23 cellular contexts compared by ENCODE assay signal in the genomic region with DNA sequence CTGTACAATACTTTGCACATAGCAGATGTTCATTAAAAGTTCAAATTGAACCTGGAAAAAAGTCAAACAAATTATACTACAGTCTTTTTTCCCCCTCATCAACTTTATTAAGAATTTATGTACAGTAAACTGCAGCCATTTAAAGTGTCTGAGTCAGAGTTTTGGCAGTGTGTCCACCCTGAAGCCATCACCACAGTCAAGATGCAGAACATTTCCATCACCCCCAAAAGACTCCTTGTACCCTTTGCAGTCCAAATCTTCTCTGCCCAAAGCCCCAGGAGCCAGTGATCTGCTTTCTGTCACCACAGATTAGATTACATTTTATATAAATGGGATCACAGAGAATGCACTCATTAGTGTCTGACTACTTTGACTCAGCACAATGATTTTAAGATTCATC. TPM values are rescaled to one million over a fixed set of nuclear protein-coding genes. Genes with fewer than 3 reads are reported as not detected.
A peak's percentile ranks its signal among the peaks of the same experiment; 100 is the strongest.
DNase-seq lines count a peak whose midpoint lies in the region; ATAC-seq, FAIRE-seq and TF ChIP-seq lines count a peak whose summit lies in the region.
"Had no signal": no experiment of that assay in that cellular context is flagged by ENCODE, and none has a peak within 500 bp of the region (broad histone marks: within the 10 kb centered on the region; RNA-seq: fewer than 3 reads in every experiment).

No MANE protein-coding gene starts in this region.

- ATAC-seq in stimulated activated naive B cell treated with anti-CD40 and anti-IgM and Interleukin-4, amounts not matched to agents 10 μg/mL and 1 μg/mL and 100 μg/mL, for 72 hours (replicated peaks), result no peak
- ATAC-seq: activated CD4-positive, alpha-beta T cell treated with anti-CD3 and anti-CD28 coated beads for 36 hours; HCT116; sciatic nerve had no signal

- H3K4me2 ChIP-seq in astrocyte (ENCODE audit: low read length), result no peak overlapping the region
- H3K4me2 ChIP-seq in OCI-LY7 (ENCODE audit: low read length), result no peak overlapping the region; the same call in 1 of the 2 replicates

- intact Hi-C loops in left ventricle myocardium inferior (cut with micrococcal nuclease), result no loop called here
- intact Hi-C loops in OCI-LY7 (cut with micrococcal nuclease; ENCODE audit: unreplicated experiment), result no loop called here

- H3K36me3 ChIP-seq in astrocyte (ENCODE audit: insufficient read depth, low read length) (no peaks in the 10 kb centered on the region), left ventricle myocardium inferior (no peaks in the 10 kb centered on the region), OCI-LY7 (ENCODE audit: insufficient read depth, low read length) (peaks cover 3% of the 10 kb centered on the region; the same call in 1 of the 2 replicates)
- H3K36me3 ChIP-seq: transverse colon had no signal

- no peaks in the 10 kb centered on the region for H3K9me2 ChIP-seq in OCI-LY7 (ENCODE audit: insufficient read depth, low read length)

- no peaks in the 10 kb centered on the region for H3K9me3 Mint-ChIP-seq in astrocyte (ENCODE audit: unreplicated experiment)
- H3K9me3 Mint-ChIP-seq in stimulated activated naive B cell treated with anti-CD40 and anti-IgM and Interleukin-4, amounts not matched to agents 10 μg/mL and 1 μg/mL and 100 μg/mL, for 72 hours, result peaks cover 4 to 5% of the 10 kb centered on the region in 2 donors

- H3K4me3 ChIP-seq in astrocyte (ENCODE audit: insufficient read depth, low read depth, low read length) (no peak overlapping the region), left ventricle myocardium inferior (peak overlapping the region; percentile 25), OCI-LY7 (ENCODE audit: low read depth, low read length, poor library complexity, severe bottlenecking) (no peak overlapping the region)
- H3K4me3 ChIP-seq: transverse colon had no signal

- DNase-seq in DMS 273 (lab: John Stamatoyannopoulos, UW; ENCODE audit: unreplicated experiment), result peak; percentile 14
- DNase-seq in DMS 273 treated with DMSO at 0.1 percent for 48 hours (lab: John Stamatoyannopoulos, UW), result no peak
- peak; percentile 16 for DNase-seq in astrocyte (ENCODE audit: low read depth)
- no peak for DNase-seq in left ventricle myocardium inferior
- DNase-seq in stimulated activated naive B cell treated with anti-CD40 and anti-IgM and Interleukin-4, amounts not matched to agents 10 μg/mL and 1 μg/mL and 100 μg/mL, for 72 hours, result no peak
- no peak for DNase-seq in NCI-H2029 (lab: John Stamatoyannopoulos, UW)
- DNase-seq in OCI-LY7 (ENCODE audit: low spot score), result no peak
- DNase-seq in stimulated activated naive CD4-positive, alpha-beta T cell treated with Interleukin-2 at 50 U/mL for 16 hours (lab: John Stamatoyannopoulos, UW), result no peak
- DNase-seq: activated CD4-positive, alpha-beta T cell treated with anti-CD3 and anti-CD28 coated beads for 36 hours; activated naive CD8-positive, alpha-beta T cell treated with anti-CD3 and anti-CD28 coated beads, Interleukin-2, amount 10 ng/mL, durations not matched to agents 7 days and 5 days; AML-193; cortex of kidney; DMS79 treated with DMSO at 0.1 percent for 48 hours; foreskin melanocyte; mammary epithelial cell; NCI-H1417 treated with DMSO at 0.1 percent for 48 hours; stimulated activated CD4-positive, alpha-beta T cell treated with anti-CD3 and anti-CD28 coated beads, Interleukin-1b, Interleukin-23, amount 100 ng/mL, for 48 hours; stimulated activated naive CD4-positive, alpha-beta T cell; transverse colon had no signal

- H3K27me3 ChIP-seq in astrocyte (ENCODE audit: insufficient read depth, low read length) (no peaks in the 10 kb centered on the region), left ventricle myocardium inferior (ENCODE audit: low read depth) (no peaks in the 10 kb centered on the region)
- H3K27me3 ChIP-seq: transverse colon had no signal

- BruUV-seq in OCI-LY7 (replicated peaks; lab: Mats Ljungman, UMichigan), result no TSS peak

- no peak overlapping the region for H3K9ac ChIP-seq in astrocyte (ENCODE audit: low read length)

- H2AFZ ChIP-seq in astrocyte (ENCODE audit: low read depth, low read length), result no peak overlapping the region
- H2AFZ ChIP-seq in OCI-LY7 (ENCODE audit: low read length), result no peak overlapping the region

- H3K27ac Mint-ChIP-seq in astrocyte (ENCODE audit: unreplicated experiment), result no peak overlapping the region
- peak overlapping the region; percentile 70 for H3K27ac Mint-ChIP-seq in stimulated activated naive B cell treated with anti-CD40 and anti-IgM and Interleukin-4, amounts not matched to agents 10 μg/mL and 1 μg/mL and 100 μg/mL, for 72 hours
- H3K27ac Mint-ChIP-seq: activated CD4-positive, alpha-beta T cell treated with anti-CD3 and anti-CD28 coated beads for 36 hours; activated naive CD8-positive, alpha-beta T cell treated with anti-CD3 and anti-CD28 coated beads, Interleukin-2, amount 10 ng/mL, durations not matched to agents 7 days and 5 days; activated T-helper 1 cell treated with anti-CD3 and anti-CD28 coated beads, Interleukin-12 subunit alpha, Interleukin-12 subunit beta, Interleukin-2, Interleukin-4 antibody, amounts not matched to agents 30 ng/mL and 10 ng/mL and 1 ng/mL, durations not matched to agents 14 hours and 24 hours and 36 hours had no signal

- no peak for TF ChIP-seq CTCF in astrocyte (IDR thresholded peaks at IDR 0.05; ENCODE audit: insufficient read depth, low read depth, low read length)
- no peak for TF ChIP-seq CTCF in left ventricle myocardium inferior (IDR thresholded peaks at IDR 0.05; ENCODE audit: borderline replicate concordance)
- no peak for TF ChIP-seq CTCF in OCI-LY7 (conservative IDR thresholded peaks at IDR 0.05; ENCODE audit: low read length)

- CTCF ChIA-PET in OCI-LY7 (lab: Charles Lee; ENCODE audit: unreplicated experiment), result no interaction called here

- no peak for FAIRE-seq in astrocyte (lab: Jason Lieb, UNC)

- no peak overlapping the region for H3K4me3 Mint-ChIP-seq in astrocyte (ENCODE audit: unreplicated experiment)
- no peak overlapping the region for H3K4me3 Mint-ChIP-seq in stimulated activated naive B cell treated with anti-CD40 and anti-IgM and Interleukin-4, amounts not matched to agents 10 μg/mL and 1 μg/mL and 100 μg/mL, for 72 hours
- H3K4me3 Mint-ChIP-seq: activated CD4-positive, alpha-beta T cell treated with anti-CD3 and anti-CD28 coated beads for 36 hours; activated naive CD8-positive, alpha-beta T cell treated with anti-CD3 and anti-CD28 coated beads, Interleukin-2, amount 10 ng/mL, durations not matched to agents 7 days and 5 days; activated T-helper 1 cell treated with anti-CD3 and anti-CD28 coated beads, Interleukin-12 subunit alpha, Interleukin-12 subunit beta, Interleukin-2, Interleukin-4 antibody, amounts not matched to agents 30 ng/mL and 10 ng/mL and 1 ng/mL, durations not matched to agents 14 hours and 24 hours and 36 hours had no signal

- no peak overlapping the region for H3K27ac ChIP-seq in astrocyte (ENCODE audit: low read depth, low read length)
- H3K27ac ChIP-seq in left ventricle myocardium inferior (replicated peaks), result peak overlapping the region; percentile 77
- no peak overlapping the region for H3K27ac ChIP-seq in OCI-LY7 (ENCODE audit: low read depth, low read length, poor library complexity, severe bottlenecking)
- H3K27ac ChIP-seq: 22Rv1 had no signal

- H3K9me3 ChIP-seq in astrocyte (ENCODE audit: insufficient read depth, low read depth, low read length) (no peaks in the 10 kb centered on the region), left ventricle myocardium inferior (replicated peaks) (no peaks in the 10 kb centered on the region), OCI-LY7 (ENCODE audit: low read length) (no peaks in the 10 kb centered on the region)
- H3K9me3 ChIP-seq: transverse colon had no signal

- H3K4me1 ChIP-seq in astrocyte (ENCODE audit: insufficient read depth, low read length) (peaks cover 11% of the 10 kb centered on the region), left ventricle myocardium inferior (peaks cover 93% of the 10 kb centered on the region), OCI-LY7 (ENCODE audit: insufficient read depth, low read length, poor library complexity, severe bottlenecking) (peaks cover 29% of the 10 kb centered on the region)

- H3K4me1 Mint-ChIP-seq in astrocyte (ENCODE audit: low read depth, unreplicated experiment), result peaks cover 4% of the 10 kb centered on the region
- H3K4me1 Mint-ChIP-seq in stimulated activated naive B cell treated with anti-CD40 and anti-IgM and Interleukin-4, amounts not matched to agents 10 μg/mL and 1 μg/mL and 100 μg/mL, for 72 hours, result peaks cover 36 to 65% of the 10 kb centered on the region in 2 donors

- H3K79me2 ChIP-seq in astrocyte (ENCODE audit: insufficient read depth, low read length), result peaks cover 48% of the 10 kb centered on the region
- peaks cover 60% of the 10 kb centered on the region for H3K79me2 ChIP-seq in OCI-LY7 (ENCODE audit: insufficient read depth, low read depth, low read length)

- H3K27me3 Mint-ChIP-seq in astrocyte (ENCODE audit: low read depth, unreplicated experiment), result no peaks in the 10 kb centered on the region
- no peaks in the 10 kb centered on the region for H3K27me3 Mint-ChIP-seq in stimulated activated naive B cell treated with anti-CD40 and anti-IgM and Interleukin-4, amounts not matched to agents 10 μg/mL and 1 μg/mL and 100 μg/mL, for 72 hours
- H3K27me3 Mint-ChIP-seq: activated CD4-positive, alpha-beta T cell treated with anti-CD3 and anti-CD28 coated beads for 36 hours; activated naive CD8-positive, alpha-beta T cell treated with anti-CD3 and anti-CD28 coated beads, Interleukin-2, amount 10 ng/mL, durations not matched to agents 7 days and 5 days had no signal

- POLR2A ChIA-PET in OCI-LY7 (lab: Charles Lee), result no interaction called here

- no peaks in the 10 kb centered on the region for H3K36me3 Mint-ChIP-seq in astrocyte (ENCODE audit: low read depth, unreplicated experiment)
- peaks cover 4 to 17% of the 10 kb centered on the region in 2 donors for H3K36me3 Mint-ChIP-seq in stimulated activated naive B cell treated with anti-CD40 and anti-IgM and Interleukin-4, amounts not matched to agents 10 μg/mL and 1 μg/mL and 100 μg/mL, for 72 hours

- H4K20me1 ChIP-seq in astrocyte (ENCODE audit: insufficient read depth, low read length) (no peaks in the 10 kb centered on the region), OCI-LY7 (ENCODE audit: insufficient read depth, low read length) (no peaks in the 10 kb centered on the region)

RNA-seq across cellular contexts. Expression of a gene that starts 10.8 kb away (rescaled TPM):
- total RNA-seq in astrocyte, result 27.4 and 33.8 TPM in 2 replicates
- 120 TPM for total RNA-seq in left ventricle myocardium inferior
- 17.1 and 23.2 TPM in 2 replicates for total RNA-seq in OCI-LY7 (2014; rRNA removed; shearing (Covaris generic))
- 34.0 and 35.2 TPM in 2 replicates for total RNA-seq in OCI-LY7 (2022)

Comparison
In these comparisons a context has a peak if more than half of its experiments do, and no peak if none do; other contexts are left out.
1. DNase-seq: peak in DMS 273 (single experiment) and astrocyte (single experiment); none in DMS 273 treated with DMSO at 0.1 percent for 48 hours (single experiment), left ventricle myocardium inferior (single experiment), stimulated activated naive B cell treated with anti-CD40 and anti-IgM and Interleukin-4, amounts not matched to agents 10 μg/mL and 1 μg/mL and 100 μg/mL, for 72 hours (single experiment), NCI-H2029 (single experiment), OCI-LY7 (single experiment) and stimulated activated naive CD4-positive, alpha-beta T cell treated with Interleukin-2 at 50 U/mL for 16 hours (single experiment).